16 cellular contexts compared by ENCODE assay signal in the genomic region with DNA sequence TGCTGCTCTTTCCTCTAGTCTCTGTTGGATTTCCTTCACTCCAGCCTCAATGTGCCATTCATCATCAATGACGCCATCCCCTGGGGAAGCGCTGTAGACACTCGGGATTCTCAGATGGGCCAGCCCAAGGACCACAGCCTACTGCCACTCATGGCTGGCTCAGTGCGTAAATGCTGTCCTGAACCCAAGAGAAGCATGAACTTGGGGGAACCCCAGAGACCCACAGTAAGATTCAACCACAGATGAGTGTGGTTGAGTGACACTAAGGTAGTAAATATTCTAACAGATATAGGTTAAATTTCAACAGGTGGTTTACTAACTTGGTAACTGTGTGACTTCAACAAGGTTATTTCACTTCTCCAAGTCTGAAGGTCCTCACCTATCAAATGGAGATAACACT.
DNase-seq lines count a peak whose midpoint lies in the region; ATAC-seq and TF ChIP-seq lines count a peak whose summit lies in the region.
"Had no signal": no experiment of that assay in that cellular context is flagged by ENCODE, and none has a peak within 500 bp of the region (broad histone marks: within the 10 kb centered on the region; RNA-seq: fewer than 3 reads in every experiment).

No MANE protein-coding gene starts in this region.

- no peak for TF ChIP-seq CTCF in gastrocnemius medialis (IDR thresholded peaks at IDR 0.05 in 4 of 5, conservative IDR thresholded peaks at IDR 0.05 in 1 of 5)

- no peaks in the 10 kb centered on the region for H3K9me3 ChIP-seq in gastrocnemius medialis
- H3K9me3 ChIP-seq: Caco-2, esophagus muscularis mucosa, thoracic aorta had no signal

- TF ChIP-seq POLR2A in gastrocnemius medialis (IDR thresholded peaks at IDR 0.05) = no peak

- no peaks in the 10 kb centered on the region for H3K9me3 Mint-ChIP-seq in activated T-cell treated with anti-CD3 and anti-CD28 coated beads, Interleukin-2, amount 50 U/mL, for 24 hours
- H3K9me3 Mint-ChIP-seq: naive thymus-derived CD8-positive, alpha-beta T cell had no signal

- H3K27me3 ChIP-seq in gastrocnemius medialis = no peaks in the 10 kb centered on the region
- H3K27me3 ChIP-seq: esophagus muscularis mucosa had no signal

- peaks cover 6% of the 10 kb centered on the region for H3K27me3 Mint-ChIP-seq in activated T-cell treated with anti-CD3 and anti-CD28 coated beads, Interleukin-2, amount 50 U/mL, for 24 hours

- in situ Hi-C loops in gastrocnemius medialis (cut with MboI; ENCODE audit: low sequenced_read_pairs in 4 of 4) = no loop called here

- H3K27ac Mint-ChIP-seq in activated T-cell treated with anti-CD3 and anti-CD28 coated beads, Interleukin-2, amount 50 U/mL, for 24 hours = no peak overlapping the region
- H3K27ac Mint-ChIP-seq: activated naive CD8-positive, alpha-beta T cell; naive thymus-derived CD8-positive, alpha-beta T cell had no signal

- H3K4me1 Mint-ChIP-seq in activated T-cell treated with anti-CD3 and anti-CD28 coated beads, Interleukin-2, amount 50 U/mL, for 24 hours (ENCODE audit: low read depth) = no peaks in the 10 kb centered on the region
- H3K4me1 Mint-ChIP-seq: naive thymus-derived CD8-positive, alpha-beta T cell had no signal

- no peak overlapping the region for H3K4me3 Mint-ChIP-seq in activated T-cell treated with anti-CD3 and anti-CD28 coated beads, Interleukin-2, amount 50 U/mL, for 24 hours
- H3K4me3 Mint-ChIP-seq: activated naive CD8-positive, alpha-beta T cell; naive thymus-derived CD8-positive, alpha-beta T cell had no signal

- no peaks in the 10 kb centered on the region for H3K36me3 ChIP-seq in gastrocnemius medialis
- H3K36me3 ChIP-seq: esophagus muscularis mucosa, thoracic aorta had no signal

- intact Hi-C loops in gastrocnemius medialis (cut with DNase I; ENCODE audit: low total_unique reads) = no loop called here

- DNase-seq in NCI-H2196 (lab: John Stamatoyannopoulos, UW; ENCODE audit: unreplicated experiment) = no peak
- DNase-seq in activated T-cell treated with anti-CD3 and anti-CD28 coated beads, Interleukin-2, amount 50 U/mL, for 24 hours = no peak
- DNase-seq in MV-4-11 (lab: John Stamatoyannopoulos, UW) = no peak
- no peak for DNase-seq in gastrocnemius medialis
- DNase-seq: Caco-2; naive thymus-derived CD8-positive, alpha-beta T cell; NCI-H2171 had no signal

- no peak overlapping the region for H3K4me3 ChIP-seq in gastrocnemius medialis
- H3K4me3 ChIP-seq: esophagus muscularis mucosa, thoracic aorta had no signal

- ATAC-seq in GM19023 (IDR thresholded peaks at IDR 0.05; ENCODE audit: unreplicated experiment) (peak; percentile 87), GM21717 (IDR thresholded peaks at IDR 0.05; ENCODE audit: unreplicated experiment) (peak; percentile 48), HG03066 (IDR thresholded peaks at IDR 0.05; ENCODE audit: low read depth, unreplicated experiment) (peak; percentile 69), HG03558 (IDR thresholded peaks at IDR 0.05; ENCODE audit: extremely low read depth, unreplicated experiment) (peak; percentile 57), gastrocnemius medialis (no peak)
- ATAC-seq: HCT116; naive thymus-derived CD8-positive, alpha-beta T cell; Panc1 had no signal

- no peaks in the 10 kb centered on the region for H3K4me1 ChIP-seq in gastrocnemius medialis
- H3K4me1 ChIP-seq: Caco-2, esophagus muscularis mucosa had no signal

- H3K36me3 Mint-ChIP-seq in activated T-cell treated with anti-CD3 and anti-CD28 coated beads, Interleukin-2, amount 50 U/mL, for 24 hours (ENCODE audit: low read depth) = no peaks in the 10 kb centered on the region
- H3K36me3 Mint-ChIP-seq: activated naive CD8-positive, alpha-beta T cell; naive thymus-derived CD8-positive, alpha-beta T cell had no signal

- no peak overlapping the region for H3K27ac ChIP-seq in gastrocnemius medialis
- H3K27ac ChIP-seq: esophagus muscularis mucosa, thoracic aorta had no signal

Comparison
In these comparisons a context has a peak if more than half of its experiments do, and no peak if none do; other contexts are left out.
1. ATAC-seq: peak in GM19023 (single experiment), GM21717 (single experiment), HG03066 (single experiment) and HG03558 (single experiment); none in gastrocnemius medialis (0 of 2).